8 cellular contexts compared by ENCODE assay signal in the genomic region with DNA sequence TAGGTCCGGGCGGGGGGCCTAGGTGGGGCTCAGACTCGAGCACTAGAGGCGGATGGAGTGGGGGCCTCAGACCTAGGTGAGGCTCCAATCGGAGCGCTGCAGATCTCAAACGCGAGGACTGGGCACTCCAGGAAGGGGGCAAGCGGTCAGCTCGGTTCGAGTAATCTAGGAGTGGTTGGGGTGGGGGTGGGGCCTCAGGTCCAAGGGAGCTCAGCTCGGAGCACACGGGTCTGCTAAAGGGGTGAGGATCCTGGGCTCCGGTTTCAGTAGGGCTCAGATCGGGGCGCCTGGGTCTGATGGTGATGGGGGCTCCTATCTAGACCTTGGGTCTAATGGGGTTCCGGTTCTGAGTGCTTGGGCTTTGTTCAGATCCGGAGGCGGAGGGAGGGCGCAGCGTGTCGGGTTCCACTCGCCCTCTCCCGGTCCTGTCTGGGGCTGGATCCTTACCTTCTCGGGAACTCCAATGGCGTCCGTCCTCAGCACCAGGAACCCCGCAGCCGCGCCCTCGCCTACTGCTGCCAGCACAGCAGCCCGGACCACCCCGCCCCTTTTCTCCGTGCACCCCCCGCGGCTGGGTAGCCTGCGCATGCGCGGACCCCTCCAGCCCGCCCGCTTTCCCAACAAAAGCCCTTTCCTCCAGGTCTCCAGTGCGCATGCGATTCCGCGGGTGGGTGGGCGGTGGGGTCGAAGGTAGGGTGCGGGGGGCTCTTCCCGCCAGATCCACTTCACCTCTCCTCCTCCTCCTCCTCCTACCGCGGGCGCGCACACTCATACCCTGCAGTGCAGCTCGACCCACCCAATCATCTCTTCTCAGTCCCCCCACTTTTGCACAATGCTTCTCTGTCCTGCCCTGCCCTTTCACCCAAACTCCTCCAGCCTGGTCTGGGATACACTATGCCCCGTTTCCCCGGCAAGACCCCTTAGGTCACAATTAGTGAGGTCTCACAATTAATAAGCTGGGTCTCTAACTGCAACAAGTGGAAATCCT. TPM values are rescaled to one million over a fixed set of nuclear protein-coding genes. Genes with fewer than 3 reads are reported as not detected.
DNase-seq lines count a peak whose midpoint lies in the region; ATAC-seq and TF ChIP-seq lines count a peak whose summit lies in the region.
"Not testable (repeated sequence)": the region's sequence is repeated elsewhere in the genome, so short reads cannot be mapped to it uniquely, and the experiment has no call there.

A gene with protein sequence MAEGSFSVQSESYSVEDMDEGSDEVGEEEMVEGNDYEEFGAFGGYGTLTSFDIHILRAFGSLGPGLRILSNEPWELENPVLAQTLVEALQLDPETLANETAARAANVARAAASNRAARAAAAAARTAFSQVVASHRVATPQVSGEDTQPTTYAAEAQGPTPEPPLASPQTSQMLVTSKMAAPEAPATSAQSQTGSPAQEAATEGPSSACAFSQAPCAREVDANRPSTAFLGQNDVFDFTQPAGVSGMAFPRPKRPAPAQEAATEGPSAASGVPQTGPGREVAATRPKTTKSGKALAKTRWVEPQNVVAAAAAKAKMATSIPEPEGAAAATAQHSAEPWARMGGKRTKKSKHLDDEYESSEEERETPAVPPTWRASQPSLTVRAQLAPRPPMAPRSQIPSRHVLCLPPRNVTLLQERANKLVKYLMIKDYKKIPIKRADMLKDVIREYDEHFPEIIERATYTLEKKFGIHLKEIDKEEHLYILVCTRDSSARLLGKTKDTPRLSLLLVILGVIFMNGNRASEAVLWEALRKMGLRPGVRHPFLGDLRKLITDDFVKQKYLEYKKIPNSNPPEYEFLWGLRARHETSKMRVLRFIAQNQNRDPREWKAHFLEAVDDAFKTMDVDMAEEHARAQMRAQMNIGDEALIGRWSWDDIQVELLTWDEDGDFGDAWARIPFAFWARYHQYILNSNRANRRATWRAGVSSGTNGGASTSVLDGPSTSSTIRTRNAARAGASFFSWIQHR (minus strand): TSS at position 501 of the 988 bp plus-strand sequence. CDS start 1,011 bp downstream, outside the sequence.

- H3K36me3 ChIP-seq in A673 (ENCODE audit: insufficient read depth, low read length, poor library complexity, severe bottlenecking); left lung; neural progenitor cell: not testable (repeated sequence)

- H3K9ac ChIP-seq in neural progenitor cell, result not testable (repeated sequence)

- H3F3A ChIP-seq in neural progenitor cell (ENCODE audit: low read depth), result not testable (repeated sequence)

- H3K36me3 Mint-ChIP-seq in HFFc6 (ENCODE audit: low read depth); chondrocyte (ENCODE audit: low read depth); neural progenitor cell; stimulated activated naive B cell treated with anti-CD40 and anti-IgM and Interleukin-4, amounts not matched to agents 10 μg/mL and 1 μg/mL and 100 μg/mL, for 72 hours: not testable (repeated sequence)

- H4K20me1 ChIP-seq in neural progenitor cell (ENCODE audit: low read depth), result not testable (repeated sequence)

- H3K27ac Mint-ChIP-seq in HFFc6; chondrocyte (ENCODE audit: unreplicated experiment); neural progenitor cell; stimulated activated naive B cell treated with anti-CD40 and anti-IgM and Interleukin-4, amounts not matched to agents 10 μg/mL and 1 μg/mL and 100 μg/mL, for 72 hours: not testable (repeated sequence)

- not testable (repeated sequence) for H3K4me3 Mint-ChIP-seq in HFFc6; chondrocyte (ENCODE audit: unreplicated experiment); neural progenitor cell; stimulated activated naive B cell treated with anti-CD40 and anti-IgM and Interleukin-4, amounts not matched to agents 10 μg/mL and 1 μg/mL and 100 μg/mL, for 72 hours

- TF ChIP-seq CTCF in A673 (conservative IDR thresholded peaks at IDR 0.05; ENCODE audit: low read depth, low read length); HFFc6 (IDR thresholded peaks at IDR 0.05); chondrocyte (IDR thresholded peaks at IDR 0.05); foreskin keratinocyte (conservative IDR thresholded peaks at IDR 0.05); left lung (IDR thresholded peaks at IDR 0.05); neural progenitor cell (IDR thresholded peaks at IDR 0.05): not testable (repeated sequence)

- H3K4me2 ChIP-seq in neural progenitor cell, result not testable (repeated sequence)

- POLR2A ChIA-PET in A673 (lab: Charles Lee; ENCODE audit: low non-redundant PET), result not testable (repeated sequence)

- not testable (repeated sequence) for DNase-seq in A673 (ENCODE audit: low spot score); HFFc6; chondrocyte (ENCODE audit: low spot score); foreskin keratinocyte; left lung; neural progenitor cell (ENCODE audit: low spot score); stimulated activated naive B cell treated with anti-CD40 and anti-IgM and Interleukin-4, amounts not matched to agents 10 μg/mL and 1 μg/mL and 100 μg/mL, for 72 hours

- H3K9me3 Mint-ChIP-seq in HFFc6; chondrocyte (ENCODE audit: low read depth); neural progenitor cell; stimulated activated naive B cell treated with anti-CD40 and anti-IgM and Interleukin-4, amounts not matched to agents 10 μg/mL and 1 μg/mL and 100 μg/mL, for 72 hours: not testable (repeated sequence)

- H3K4me3 ChIP-seq in A673 (ENCODE audit: low read depth, low read length, poor library complexity, severe bottlenecking); left lung; neural progenitor cell: not testable (repeated sequence)

- peak; percentile 91 for ATAC-seq in SK-N-SH treated with all-trans-retinoic acid at 6 μM for 48 hours
- peak; percentile 64 for ATAC-seq in foreskin keratinocyte
- peak; percentile 88 for ATAC-seq in left lung
- peak; percentile 60 to 69 for ATAC-seq in stimulated activated naive B cell treated with anti-CD40 and anti-IgM and Interleukin-4, amounts not matched to agents 10 μg/mL and 1 μg/mL and 100 μg/mL, for 72 hours (replicated peaks)

- not testable (repeated sequence) for H3K4me1 Mint-ChIP-seq in HFFc6 (ENCODE audit: low read depth); chondrocyte (ENCODE audit: low read depth); neural progenitor cell; stimulated activated naive B cell treated with anti-CD40 and anti-IgM and Interleukin-4, amounts not matched to agents 10 μg/mL and 1 μg/mL and 100 μg/mL, for 72 hours

- intact Hi-C loops in A673 (cut with micrococcal nuclease; ENCODE audit: unreplicated experiment); left lung (cut with DNase I): not testable (repeated sequence)

- H3K79me2 ChIP-seq in neural progenitor cell (ENCODE audit: low read depth), result not testable (repeated sequence)

- not testable (repeated sequence) for H2AFZ ChIP-seq in neural progenitor cell (replicated peaks)

- H3K4me1 ChIP-seq in A673 (ENCODE audit: insufficient read depth, low read length, poor library complexity, severe bottlenecking); foreskin keratinocyte; left lung; neural progenitor cell: not testable (repeated sequence)

- not testable (repeated sequence) for H3K9me3 ChIP-seq in A673 (ENCODE audit: low read depth, low read length, poor library complexity, severe bottlenecking); left lung; neural progenitor cell (ENCODE audit: low read depth)

- BruUV-seq in A673 (replicated peaks; lab: Mats Ljungman, UMichigan), result not testable (repeated sequence)

- H3K27ac ChIP-seq in A673 (ENCODE audit: low read depth, low read length, poor library complexity, severe bottlenecking); foreskin keratinocyte; left lung; neural progenitor cell: not testable (repeated sequence)

- CTCF ChIA-PET in A673 (lab: Charles Lee), result not testable (repeated sequence)

- not testable (repeated sequence) for H3K27me3 ChIP-seq in A673 (replicated peaks; ENCODE audit: insufficient read depth, low read depth, low read length, poor library complexity); foreskin keratinocyte; left lung; neural progenitor cell

- not testable (repeated sequence) for H3K27me3 Mint-ChIP-seq in HFFc6 (ENCODE audit: insufficient read depth); chondrocyte (ENCODE audit: low read depth); neural progenitor cell (ENCODE audit: insufficient read depth, low read depth); stimulated activated naive B cell treated with anti-CD40 and anti-IgM and Interleukin-4, amounts not matched to agents 10 μg/mL and 1 μg/mL and 100 μg/mL, for 72 hours

RNA-seq across cellular contexts. Expression of the gene that starts here (rescaled TPM):
- total RNA-seq in A673 (2021), result 59.3 and 79.9 TPM in 2 replicates
- total RNA-seq in HFFc6 (2021; fragmentation: NEBNext Ultra II Directional; extraction: Animal tissue kit (Norgen Biotek cat#: 25700)), result 10 to 100 TPM; 32.8 to 64.2 (median 36.2) TPM
- 156 to 232 TPM (median 157 TPM) in 3 replicates for total RNA-seq in chondrocyte
- total RNA-seq in foreskin keratinocyte, result 2.7 and 8.8 TPM in 2 replicates
- 4.7 and 12.9 TPM in 2 replicates for polyA plus RNA-seq in foreskin keratinocyte
- total RNA-seq in left lung, result 10 to 100 TPM in 1 of 2 donors, 1 to 10 TPM in 1; 6.2 to 21.1 TPM
- total RNA-seq in neural progenitor cell (ENCODE audit: low replicate concordance), result 65.8 and 98.9 TPM in 2 replicates
